Comparison of ENCODE assay signal across 2 cellular contexts in the genomic region with DNA sequence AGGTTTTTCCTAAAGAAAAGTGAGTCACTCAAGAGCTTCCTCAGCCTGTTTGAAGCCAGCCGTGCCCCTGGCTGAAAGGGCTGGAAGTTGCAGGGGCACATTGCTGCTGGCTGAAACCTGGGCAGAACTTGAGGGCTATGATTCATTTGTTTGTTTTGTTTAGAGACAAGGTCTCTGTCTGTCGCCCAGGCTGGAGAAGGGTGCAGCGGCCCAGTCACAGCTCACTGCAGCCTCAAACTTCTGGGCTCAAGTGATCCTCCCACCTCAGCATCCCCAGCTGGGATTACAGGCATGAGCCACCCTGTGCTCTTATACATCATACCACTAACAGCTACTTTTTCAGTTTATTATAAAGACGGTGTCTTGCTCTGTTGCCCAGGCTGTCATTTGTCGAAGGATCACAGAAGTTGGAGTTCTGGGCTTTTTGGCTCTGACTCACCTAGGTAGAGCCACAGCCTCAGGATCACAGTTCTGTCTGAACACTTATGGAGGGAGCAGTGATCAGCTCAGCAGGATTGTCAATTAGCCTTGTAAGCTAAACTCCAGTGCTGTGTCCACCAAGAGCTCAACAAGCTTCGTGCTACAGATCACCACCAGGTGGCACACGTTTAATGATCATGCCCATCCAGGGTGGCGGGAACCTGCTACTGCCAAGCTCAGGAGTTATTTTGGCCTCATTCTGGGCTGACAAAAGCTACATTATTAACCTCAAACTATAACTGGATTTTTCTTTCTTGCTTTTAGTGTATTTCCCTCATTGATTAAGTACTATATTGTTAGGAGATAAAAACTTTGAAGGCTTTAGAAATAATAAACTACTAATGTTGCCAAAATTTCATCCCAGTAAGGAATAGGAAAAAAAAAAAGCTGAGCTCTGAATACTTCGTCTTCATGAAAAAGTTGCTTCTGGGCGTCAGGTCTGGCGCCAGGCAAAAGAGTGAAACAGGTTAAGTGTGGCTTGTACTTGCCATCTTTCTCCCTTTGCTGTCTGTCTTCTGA.
A peak's percentile ranks its signal among the peaks of the same experiment; 100 is the strongest.
TF ChIP-seq lines count a peak whose summit lies in the region.

No MANE protein-coding gene starts in this region.

TF ChIP-seq in GM23338, 12 proteins besides CTCF, POLR2A, EP300 and RAD21 (continued from another document and continues in another):
- TF ChIP-seq, protein P1, sequence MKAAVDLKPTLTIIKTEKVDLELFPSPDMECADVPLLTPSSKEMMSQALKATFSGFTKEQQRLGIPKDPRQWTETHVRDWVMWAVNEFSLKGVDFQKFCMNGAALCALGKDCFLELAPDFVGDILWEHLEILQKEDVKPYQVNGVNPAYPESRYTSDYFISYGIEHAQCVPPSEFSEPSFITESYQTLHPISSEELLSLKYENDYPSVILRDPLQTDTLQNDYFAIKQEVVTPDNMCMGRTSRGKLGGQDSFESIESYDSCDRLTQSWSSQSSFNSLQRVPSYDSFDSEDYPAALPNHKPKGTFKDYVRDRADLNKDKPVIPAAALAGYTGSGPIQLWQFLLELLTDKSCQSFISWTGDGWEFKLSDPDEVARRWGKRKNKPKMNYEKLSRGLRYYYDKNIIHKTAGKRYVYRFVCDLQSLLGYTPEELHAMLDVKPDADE (IDR thresholded peaks at IDR 0.05) = no peak
- TF ChIP-seq ZNF331 (CRISPR knock-in tag; IDR thresholded peaks at IDR 0.05; ENCODE audit: low read depth) (no peak), EZH2 (IDR thresholded peaks at IDR 0.05; ENCODE audit: low read depth, unreplicated experiment) (no peak), NANOG (IDR thresholded peaks at IDR 0.05; ENCODE audit: borderline replicate concordance) (no peak), CREB1 (CRISPR knock-in tag; IDR thresholded peaks at IDR 0.05; ENCODE audit: low read depth) (no peak), POLR2AphosphoS5 (IDR thresholded peaks at IDR 0.05; ENCODE audit: low read depth) (no peak), STAT1 (IDR thresholded peaks at IDR 0.05; ENCODE audit: unreplicated experiment) (no peak), ZNF114 (CRISPR knock-in tag; IDR thresholded peaks at IDR 0.05) (no peak), EZH2phosphoT487 (IDR thresholded peaks at IDR 0.05; ENCODE audit: unreplicated experiment) (no peak)
- TF ChIP-seq, protein P2, sequence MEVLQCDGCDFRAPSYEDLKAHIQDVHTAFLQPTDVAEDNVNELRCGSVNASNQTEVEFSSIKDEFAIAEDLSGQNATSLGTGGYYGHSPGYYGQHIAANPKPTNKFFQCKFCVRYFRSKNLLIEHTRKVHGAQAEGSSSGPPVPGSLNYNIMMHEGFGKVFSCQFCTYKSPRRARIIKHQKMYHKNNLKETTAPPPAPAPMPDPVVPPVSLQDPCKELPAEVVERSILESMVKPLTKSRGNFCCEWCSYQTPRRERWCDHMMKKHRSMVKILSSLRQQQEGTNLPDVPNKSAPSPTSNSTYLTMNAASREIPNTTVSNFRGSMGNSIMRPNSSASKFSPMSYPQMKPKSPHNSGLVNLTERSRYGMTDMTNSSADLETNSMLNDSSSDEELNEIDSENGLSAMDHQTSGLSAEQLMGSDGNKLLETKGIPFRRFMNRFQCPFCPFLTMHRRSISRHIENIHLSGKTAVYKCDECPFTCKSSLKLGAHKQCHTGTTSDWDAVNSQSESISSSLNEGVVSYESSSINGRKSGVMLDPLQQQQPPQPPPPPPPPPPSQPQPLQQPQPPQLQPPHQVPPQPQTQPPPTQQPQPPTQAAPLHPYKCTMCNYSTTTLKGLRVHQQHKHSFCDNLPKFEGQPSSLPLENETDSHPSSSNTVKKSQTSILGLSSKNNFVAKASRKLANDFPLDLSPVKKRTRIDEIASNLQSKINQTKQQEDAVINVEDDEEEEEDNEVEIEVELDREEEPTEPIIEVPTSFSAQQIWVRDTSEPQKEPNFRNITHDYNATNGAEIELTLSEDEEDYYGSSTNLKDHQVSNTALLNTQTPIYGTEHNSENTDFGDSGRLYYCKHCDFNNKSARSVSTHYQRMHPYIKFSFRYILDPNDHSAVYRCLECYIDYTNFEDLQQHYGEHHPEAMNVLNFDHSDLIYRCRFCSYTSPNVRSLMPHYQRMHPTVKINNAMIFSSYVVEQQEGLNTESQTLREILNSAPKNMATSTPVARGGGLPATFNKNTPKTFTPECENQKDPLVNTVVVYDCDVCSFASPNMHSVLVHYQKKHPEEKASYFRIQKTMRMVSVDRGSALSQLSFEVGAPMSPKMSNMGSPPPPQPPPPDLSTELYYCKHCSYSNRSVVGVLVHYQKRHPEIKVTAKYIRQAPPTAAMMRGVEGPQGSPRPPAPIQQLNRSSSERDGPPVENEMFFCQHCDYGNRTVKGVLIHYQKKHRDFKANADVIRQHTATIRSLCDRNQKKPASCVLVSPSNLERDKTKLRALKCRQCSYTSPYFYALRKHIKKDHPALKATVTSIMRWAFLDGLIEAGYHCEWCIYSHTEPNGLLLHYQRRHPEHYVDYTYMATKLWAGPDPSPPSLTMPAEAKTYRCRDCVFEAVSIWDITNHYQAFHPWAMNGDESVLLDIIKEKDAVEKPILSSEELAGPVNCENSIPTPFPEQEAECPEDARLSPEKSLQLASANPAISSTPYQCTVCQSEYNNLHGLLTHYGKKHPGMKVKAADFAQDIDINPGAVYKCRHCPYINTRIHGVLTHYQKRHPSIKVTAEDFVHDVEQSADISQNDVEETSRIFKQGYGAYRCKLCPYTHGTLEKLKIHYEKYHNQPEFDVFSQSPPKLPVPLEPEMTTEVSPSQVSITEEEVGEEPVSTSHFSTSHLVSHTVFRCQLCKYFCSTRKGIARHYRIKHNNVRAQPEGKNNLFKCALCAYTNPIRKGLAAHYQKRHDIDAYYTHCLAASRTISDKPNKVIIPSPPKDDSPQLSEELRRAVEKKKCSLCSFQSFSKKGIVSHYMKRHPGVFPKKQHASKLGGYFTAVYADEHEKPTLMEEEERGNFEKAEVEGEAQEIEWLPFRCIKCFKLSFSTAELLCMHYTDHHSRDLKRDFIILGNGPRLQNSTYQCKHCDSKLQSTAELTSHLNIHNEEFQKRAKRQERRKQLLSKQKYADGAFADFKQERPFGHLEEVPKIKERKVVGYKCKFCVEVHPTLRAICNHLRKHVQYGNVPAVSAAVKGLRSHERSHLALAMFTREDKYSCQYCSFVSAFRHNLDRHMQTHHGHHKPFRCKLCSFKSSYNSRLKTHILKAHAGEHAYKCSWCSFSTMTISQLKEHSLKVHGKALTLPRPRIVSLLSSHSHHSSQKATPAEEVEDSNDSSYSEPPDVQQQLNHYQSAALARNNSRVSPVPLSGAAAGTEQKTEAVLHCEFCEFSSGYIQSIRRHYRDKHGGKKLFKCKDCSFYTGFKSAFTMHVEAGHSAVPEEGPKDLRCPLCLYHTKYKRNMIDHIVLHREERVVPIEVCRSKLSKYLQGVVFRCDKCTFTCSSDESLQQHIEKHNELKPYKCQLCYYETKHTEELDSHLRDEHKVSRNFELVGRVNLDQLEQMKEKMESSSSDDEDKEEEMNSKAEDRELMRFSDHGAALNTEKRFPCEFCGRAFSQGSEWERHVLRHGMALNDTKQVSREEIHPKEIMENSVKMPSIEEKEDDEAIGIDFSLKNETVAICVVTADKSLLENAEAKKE (CRISPR knock-in tag; IDR thresholded peaks at IDR 0.05) = no peak

TF ChIP-seq in SK-N-SH, 30 proteins besides CTCF, POLR2A, EP300 and RAD21:
- TF ChIP-seq, protein P3, sequence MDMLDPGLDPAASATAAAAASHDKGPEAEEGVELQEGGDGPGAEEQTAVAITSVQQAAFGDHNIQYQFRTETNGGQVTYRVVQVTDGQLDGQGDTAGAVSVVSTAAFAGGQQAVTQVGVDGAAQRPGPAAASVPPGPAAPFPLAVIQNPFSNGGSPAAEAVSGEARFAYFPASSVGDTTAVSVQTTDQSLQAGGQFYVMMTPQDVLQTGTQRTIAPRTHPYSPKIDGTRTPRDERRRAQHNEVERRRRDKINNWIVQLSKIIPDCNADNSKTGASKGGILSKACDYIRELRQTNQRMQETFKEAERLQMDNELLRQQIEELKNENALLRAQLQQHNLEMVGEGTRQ (IDR thresholded peaks at IDR 0.05; ENCODE audit: borderline replicate concordance, low read depth, low read length) = no peak
- TF ChIP-seq SMC3 (IDR thresholded peaks at IDR 0.05; ENCODE audit: low read depth, low read length) (peak; percentile 89), SIN3A (IDR thresholded peaks at IDR 0.05; ENCODE audit: borderline replicate concordance, low read depth, low read length) (no peak), FOSL2 (IDR thresholded peaks at IDR 0.05; ENCODE audit: borderline replicate concordance, low read depth) (peak; percentile 28; the same call in 1 of the 2 replicates), CHD2 (IDR thresholded peaks at IDR 0.05; ENCODE audit: low read length, partially characterized antibody) (peak; percentile 20)
- TF ChIP-seq, protein P4, sequence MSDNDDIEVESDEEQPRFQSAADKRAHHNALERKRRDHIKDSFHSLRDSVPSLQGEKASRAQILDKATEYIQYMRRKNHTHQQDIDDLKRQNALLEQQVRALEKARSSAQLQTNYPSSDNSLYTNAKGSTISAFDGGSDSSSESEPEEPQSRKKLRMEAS (IDR thresholded peaks at IDR 0.05; ENCODE audit: low read depth) = 0 out of 2 replicates have a peak, but pooled peaks have one; percentile 17
